Comparison of ENCODE assay signal across 8 cellular contexts in genomic region chr1:16441312-16441641, GRCh38. TPM values are rescaled to one million over a fixed set of nuclear protein-coding genes. Genes with fewer than 3 reads are reported as not detected.
DNase-seq lines count a peak whose midpoint lies in the region; ATAC-seq and TF ChIP-seq lines count a peak whose summit lies in the region.

No MANE protein-coding gene starts in this region.

- H3K27me3 ChIP-seq in SJCRH30 (no peaks in the 10 kb centered on the region), esophagus squamous epithelium (no peaks in the 10 kb centered on the region)

- ATAC-seq in GM19455 (IDR thresholded peaks at IDR 0.05; ENCODE audit: unreplicated experiment) (peak; percentile 16), GM19351 (IDR thresholded peaks at IDR 0.05; ENCODE audit: unreplicated experiment) (no peak), GM21367 (IDR thresholded peaks at IDR 0.05; ENCODE audit: unreplicated experiment) (no peak)

- no peak for DNase-seq in SJCRH30
- DNase-seq in esophagus squamous epithelium (lab: John Stamatoyannopoulos, UW): no peak
- no peak for DNase-seq in osteocyte (ENCODE audit: extremely low spot score, unreplicated experiment)
- DNase-seq in nucleus accumbens (lab: John Stamatoyannopoulos, UW): no peak
- no peak for DNase-seq in activated effector memory CD4-positive, alpha-beta T cell treated with anti-CD3 and anti-CD28 coated beads, Interleukin-2, amount 50 U/mL, for 16 hours

- H3K9me3 ChIP-seq in SJCRH30 (replicated peaks) (no peaks in the 10 kb centered on the region), esophagus squamous epithelium (no peaks in the 10 kb centered on the region)

- H3K36me3 ChIP-seq in SJCRH30 (no peaks in the 10 kb centered on the region; the same call in 1 of the 2 replicates), esophagus squamous epithelium (peaks cover 9 to 43% (median 21%) of the 10 kb centered on the region in 3 donors)

- H3K4me3 Mint-ChIP-seq in osteocyte (ENCODE audit: unreplicated experiment): peak overlapping the region; percentile 82

- H3K27me3 Mint-ChIP-seq in osteocyte (ENCODE audit: unreplicated experiment): no peaks in the 10 kb centered on the region

- H3K9me3 Mint-ChIP-seq in osteocyte (ENCODE audit: unreplicated experiment): no peaks in the 10 kb centered on the region

- H3K27ac Mint-ChIP-seq in osteocyte (ENCODE audit: unreplicated experiment): peak overlapping the region; percentile 89

- H3K36me3 Mint-ChIP-seq in osteocyte (ENCODE audit: unreplicated experiment): peaks cover 9% of the 10 kb centered on the region

- no peak for TF ChIP-seq POLR2A in esophagus squamous epithelium (IDR thresholded peaks at IDR 0.05)

- peaks cover 21% of the 10 kb centered on the region for H3K4me1 Mint-ChIP-seq in osteocyte (ENCODE audit: unreplicated experiment)

- 0% methylated on average over 9 of the region's 9 CpGs for WGBS in esophagus squamous epithelium, 2 donors

- H3K27ac ChIP-seq in SJCRH30: peak overlapping the region; percentile 41; the same call in 1 of the 2 replicates
- H3K27ac ChIP-seq in esophagus squamous epithelium: peak overlapping the region; percentile 85 to 96 (median 91)

- intact Hi-C loops in esophagus squamous epithelium (cut with DNase I): loop anchor here (10.0 kb wide), 1 partner anchor 54 kb away; no protein-coding TSS in a partner anchor

- H3K4me3 ChIP-seq in SJCRH30 (peak overlapping the region; percentile 92), esophagus squamous epithelium (peak overlapping the region; percentile 92 to 98 (median 95))

- no peaks in the 10 kb centered on the region for H3K4me1 ChIP-seq in SJCRH30
- peaks cover 11 to 44% (median 30%) of the 10 kb centered on the region in 3 donors for H3K4me1 ChIP-seq in esophagus squamous epithelium

- no peak for TF ChIP-seq CTCF in esophagus squamous epithelium (IDR thresholded peaks at IDR 0.05)
- TF ChIP-seq CTCF in osteocyte (IDR thresholded peaks at IDR 0.05): no peak

RNA-seq across cellular contexts. Expression of gene NECAP2, which starts 0.8 kb away (rescaled TPM):
- total RNA-seq in SJCRH30 (2014; rRNA removed; shearing (Covaris generic)): 44.0 and 45.7 TPM in 2 replicates
- total RNA-seq in esophagus squamous epithelium (10 to 100 TPM; 38.5 to 48.4 (median 47.2) TPM), osteocyte (62.0 and 67.5 TPM in 2 replicates)

RNA-seq across cellular contexts. Expression of gene SPATA21, which starts 4.1 kb away (rescaled TPM):
- total RNA-seq in SJCRH30 (2014; rRNA removed; shearing (Covaris generic)): 0.05 TPM in 1 of 2 replicates, not detected in the other
- not detected for total RNA-seq in esophagus squamous epithelium
- total RNA-seq in osteocyte: not detected in 2 replicates
